In the genomic region with DNA sequence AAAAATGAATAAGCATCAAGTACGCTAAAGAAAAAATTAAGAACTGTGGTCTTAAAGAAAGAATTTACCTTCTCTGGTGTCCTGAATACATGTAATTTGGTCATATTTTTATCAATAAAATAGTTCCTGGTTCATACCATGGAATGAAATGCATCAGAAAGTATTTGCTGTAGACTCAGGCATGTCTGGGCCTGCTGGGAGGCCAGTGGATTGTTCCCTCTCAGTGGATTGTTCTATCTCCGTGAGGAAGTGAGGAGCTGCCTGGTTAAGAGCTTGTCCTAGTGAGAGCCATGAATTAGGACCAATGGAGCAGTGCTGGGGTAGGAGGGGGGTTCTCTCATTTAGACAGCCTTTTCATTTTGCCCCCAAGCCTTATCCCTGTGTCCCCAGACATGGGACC, we compare ENCODE assay signal across 23 cellular contexts.
"Had no signal": no experiment of that assay in that cellular context is flagged by ENCODE, and none has a peak within 500 bp of the region (broad histone marks: within the 10 kb centered on the region; RNA-seq: fewer than 3 reads in every experiment).

No MANE protein-coding gene starts in this region.

- H3K4me1 ChIP-seq: left ventricle myocardium inferior, right atrium auricular region, tibial nerve, vagina had no signal

- H3K4me2 ChIP-seq: hepatocyte had no signal

- DNase-seq: islet precursor cell; left ventricle myocardium inferior; midbrain; mucosa of descending colon; naive thymus-derived CD4-positive, alpha-beta T cell; ovary; stimulated activated CD4-positive, alpha-beta T cell treated with anti-CD3 and anti-CD28 coated beads, Interleukin-12 subunit alpha, Interleukin-12 subunit beta, amount 100 ng/mL, for 4 hours; stimulated activated CD4-positive, alpha-beta T cell treated with anti-CD3 and anti-CD28 coated beads, Interleukin-15, amount 100 ng/mL, for 24 hours; stimulated activated CD4-positive, alpha-beta T cell treated with anti-CD3 and anti-CD28 coated beads, Interleukin-2, amount 100 ng/mL, for 24 hours; stimulated activated CD4-positive, alpha-beta T cell treated with anti-CD3 and anti-CD28 coated beads, Interleukin-4, amount 100 ng/mL, for 1 hour; stimulated activated naive CD4-positive, alpha-beta T cell; stimulated activated naive CD8-positive, alpha-beta T cell treated with anti-CD3 and anti-CD28 coated beads, Interleukin-15, amount 100 ng/mL, for 72 hours; substantia nigra had no signal

- H3K4me3 Mint-ChIP-seq: memory B cell; naive thymus-derived CD4-positive, alpha-beta T cell; natural killer cell treated with Interleukin-12 subunit alpha and Interleukin-12 subunit beta and Interleukin-15 and Interleukin-18, amount 100 ng/mL, for 72 hours; stimulated activated naive CD8-positive, alpha-beta T cell treated with anti-CD3 and anti-CD28 coated beads, Interleukin-15, amount 100 ng/mL, for 72 hours; type B pancreatic cell had no signal

- H3K27me3 ChIP-seq: hepatocyte, ovary, right atrium auricular region, tibial nerve, vagina had no signal

- H2AFZ ChIP-seq: hepatocyte had no signal

- H3K27ac Mint-ChIP-seq: memory B cell; naive thymus-derived CD4-positive, alpha-beta T cell; natural killer cell treated with Interleukin-12 subunit alpha and Interleukin-12 subunit beta and Interleukin-15 and Interleukin-18, amount 100 ng/mL, for 72 hours; stimulated activated naive CD8-positive, alpha-beta T cell treated with anti-CD3 and anti-CD28 coated beads, Interleukin-15, amount 100 ng/mL, for 72 hours; type B pancreatic cell had no signal

- H3K79me2 ChIP-seq: hepatocyte had no signal

- ATAC-seq: mucosa of descending colon; naive thymus-derived CD4-positive, alpha-beta T cell; sciatic nerve; stimulated activated naive CD8-positive, alpha-beta T cell treated with anti-CD3 and anti-CD28 coated beads, Interleukin-15, amount 100 ng/mL, for 72 hours had no signal

- H3K27me3 Mint-ChIP-seq: stimulated activated naive CD8-positive, alpha-beta T cell treated with anti-CD3 and anti-CD28 coated beads, Interleukin-15, amount 100 ng/mL, for 72 hours had no signal

- H3K4me1 Mint-ChIP-seq: memory B cell; naive thymus-derived CD4-positive, alpha-beta T cell; stimulated activated naive CD8-positive, alpha-beta T cell treated with anti-CD3 and anti-CD28 coated beads, Interleukin-15, amount 100 ng/mL, for 72 hours had no signal

- H3K36me3 Mint-ChIP-seq: memory B cell; naive thymus-derived CD4-positive, alpha-beta T cell; natural killer cell treated with Interleukin-12 subunit alpha and Interleukin-12 subunit beta and Interleukin-15 and Interleukin-18, amount 100 ng/mL, for 72 hours; type B pancreatic cell had no signal

- H3K9me3 Mint-ChIP-seq: memory B cell; naive thymus-derived CD4-positive, alpha-beta T cell; natural killer cell treated with Interleukin-12 subunit alpha and Interleukin-12 subunit beta and Interleukin-15 and Interleukin-18, amount 100 ng/mL, for 72 hours; stimulated activated naive CD8-positive, alpha-beta T cell treated with anti-CD3 and anti-CD28 coated beads, Interleukin-15, amount 100 ng/mL, for 72 hours had no signal

- H3K36me3 ChIP-seq: left ventricle myocardium inferior, ovary, right atrium auricular region, tibial nerve, vagina had no signal

- H3K4me3 ChIP-seq: hepatocyte, left ventricle myocardium inferior, lung, mucosa of descending colon, ovary, right atrium auricular region, skin epidermis, tibial nerve, vagina had no signal

- H3K9me3 ChIP-seq: left ventricle myocardium inferior, mucosa of descending colon, ovary, right atrium auricular region, vagina had no signal

- H3K27ac ChIP-seq: hepatocyte, left ventricle myocardium inferior, ovary, right atrium auricular region, skin epidermis, tibial nerve, vagina had no signal
